In the genomic region with DNA sequence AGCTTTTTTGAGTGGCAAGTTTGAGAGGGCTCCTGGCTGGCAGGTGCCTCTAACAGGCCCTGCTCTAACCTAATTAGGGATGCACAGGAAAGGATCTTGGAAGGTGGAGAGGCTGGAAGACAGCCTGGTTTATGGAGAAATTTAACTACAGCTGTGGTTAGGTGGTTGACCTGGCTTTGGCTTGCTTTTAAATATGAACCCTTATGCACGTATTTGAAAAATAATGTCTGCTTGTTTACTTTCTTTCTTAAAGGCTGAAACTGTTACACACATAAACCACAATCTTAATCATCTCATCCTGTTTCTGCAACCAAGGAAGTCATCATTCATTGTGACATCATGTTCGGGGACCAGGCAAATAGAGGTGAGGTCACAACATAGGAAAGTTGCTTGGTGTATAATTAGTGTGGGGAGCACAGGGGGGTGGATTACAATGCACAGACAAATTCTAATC, we compare ENCODE assay signal across 1 cellular context.
TF ChIP-seq lines count a peak whose summit lies in the region.

No MANE protein-coding gene starts in this region.

TF ChIP-seq in IMR-90, 13 proteins besides CTCF, POLR2A, EP300 and RAD21:
- TF ChIP-seq MXI1 (IDR thresholded peaks at IDR 0.05; ENCODE audit: borderline replicate concordance, low read depth, low read length) (no peak), FOS (IDR thresholded peaks at IDR 0.05; ENCODE audit: low read depth, low read length) (peak; percentile 45; the same call in 1 of the 2 replicates), MAFK (IDR thresholded peaks at IDR 0.05; ENCODE audit: low read depth, low read length) (no peak), RCOR1 (IDR thresholded peaks at IDR 0.05; ENCODE audit: insufficient replicate concordance, low read length) (no peak), CHD1 (IDR thresholded peaks at IDR 0.05; ENCODE audit: low read depth, low read length) (no peak), NFE2L2 (IDR thresholded peaks at IDR 0.05; ENCODE audit: low read depth, low read length) (no peak), CEBPB (IDR thresholded peaks at IDR 0.05; ENCODE audit: low read depth, low read length) (peak; percentile 92), RFX5 (IDR thresholded peaks at IDR 0.05; ENCODE audit: low read depth, low read length) (no peak), MAZ (IDR thresholded peaks at IDR 0.05; ENCODE audit: borderline replicate concordance, low read depth, low read length) (no peak), SMC3 (IDR thresholded peaks at IDR 0.05; ENCODE audit: low read depth, low read length) (no peak), BHLHE40 (IDR thresholded peaks at IDR 0.05; ENCODE audit: low read depth, low read length) (0 out of 2 replicates have a peak, but pooled peaks have one; percentile 1)
- TF ChIP-seq, protein P1, sequence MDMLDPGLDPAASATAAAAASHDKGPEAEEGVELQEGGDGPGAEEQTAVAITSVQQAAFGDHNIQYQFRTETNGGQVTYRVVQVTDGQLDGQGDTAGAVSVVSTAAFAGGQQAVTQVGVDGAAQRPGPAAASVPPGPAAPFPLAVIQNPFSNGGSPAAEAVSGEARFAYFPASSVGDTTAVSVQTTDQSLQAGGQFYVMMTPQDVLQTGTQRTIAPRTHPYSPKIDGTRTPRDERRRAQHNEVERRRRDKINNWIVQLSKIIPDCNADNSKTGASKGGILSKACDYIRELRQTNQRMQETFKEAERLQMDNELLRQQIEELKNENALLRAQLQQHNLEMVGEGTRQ (IDR thresholded peaks at IDR 0.05; ENCODE audit: low read depth, low read length) = no peak
- TF ChIP-seq, protein P2, sequence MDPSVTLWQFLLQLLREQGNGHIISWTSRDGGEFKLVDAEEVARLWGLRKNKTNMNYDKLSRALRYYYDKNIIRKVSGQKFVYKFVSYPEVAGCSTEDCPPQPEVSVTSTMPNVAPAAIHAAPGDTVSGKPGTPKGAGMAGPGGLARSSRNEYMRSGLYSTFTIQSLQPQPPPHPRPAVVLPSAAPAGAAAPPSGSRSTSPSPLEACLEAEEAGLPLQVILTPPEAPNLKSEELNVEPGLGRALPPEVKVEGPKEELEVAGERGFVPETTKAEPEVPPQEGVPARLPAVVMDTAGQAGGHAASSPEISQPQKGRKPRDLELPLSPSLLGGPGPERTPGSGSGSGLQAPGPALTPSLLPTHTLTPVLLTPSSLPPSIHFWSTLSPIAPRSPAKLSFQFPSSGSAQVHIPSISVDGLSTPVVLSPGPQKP (IDR thresholded peaks at IDR 0.05; ENCODE audit: borderline replicate concordance, low read depth, low read length) = no peak
